10 cellular contexts compared by ENCODE assay signal in the genomic region with DNA sequence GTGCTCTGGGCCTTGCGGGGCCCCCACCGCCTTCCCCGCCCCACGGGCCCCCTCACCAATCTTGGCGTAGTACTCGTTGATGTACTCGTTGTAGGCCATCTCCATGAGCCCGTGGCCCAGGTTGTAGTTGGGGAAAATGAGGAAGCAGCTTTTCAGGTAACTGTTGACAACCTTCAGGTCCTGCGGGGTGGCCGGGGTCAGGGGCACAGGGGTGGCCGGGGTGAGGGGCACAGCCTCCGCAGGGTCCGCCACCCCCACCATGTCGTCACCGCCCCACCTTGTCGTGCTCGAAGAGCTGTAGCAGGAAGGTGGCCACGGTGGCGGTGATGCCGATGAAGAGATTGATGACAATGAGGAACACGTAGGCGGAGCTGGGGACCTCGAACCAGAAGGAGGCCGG. TPM values are rescaled to one million over a fixed set of nuclear protein-coding genes. Genes with fewer than 3 reads are reported as not detected.
"Had no signal": no experiment of that assay in that cellular context is flagged by ENCODE, and none has a peak within 500 bp of the region (broad histone marks: within the 10 kb centered on the region; RNA-seq: fewer than 3 reads in every experiment).

No MANE protein-coding gene starts in this region.

- H3K4me2 ChIP-seq: GM23338 had no signal

- H2AFZ ChIP-seq: GM23248, GM23338 had no signal

- H3K4me1 ChIP-seq: HAP-1 had no signal

- H3K4me3 ChIP-seq: GM23248, GM23338, HAP-1 had no signal

- H3K9ac ChIP-seq: GM23248 had no signal

- H3K4me3 Mint-ChIP-seq: GM23338, H9, HFFc6 had no signal

- H3K27ac Mint-ChIP-seq: GM23338, H9, HFFc6 had no signal

- H3K4me1 Mint-ChIP-seq: GM23338, H9 had no signal

- DNase-seq: GM23248, GOT3, H7, H9, HCEC 1CT, HFFc6 had no signal

- ATAC-seq: GM23338 had no signal

- H3K27ac ChIP-seq: GM23248 had no signal

- H3K9me3 Mint-ChIP-seq: HFFc6 had no signal

- H3K9me3 ChIP-seq: HAP-1 had no signal

RNA-seq across cellular contexts. Expression of a gene that starts 14.8 kb away (rescaled TPM):
- total RNA-seq: H1, H7 had no signal

RNA-seq across cellular contexts. Expression of a gene that starts 20.8 kb away (rescaled TPM):
- total RNA-seq: GM23248, GM23338, H1, H4, H7, H9, HFFc6 had no signal
- polyA plus RNA-seq: GM23248, GM23338, H1 had no signal

RNA-seq across cellular contexts. Expression of a gene that starts 28.3 kb away (rescaled TPM):
- total RNA-seq: GM23248, GM23338, H1, H4, HFFc6 had no signal
- polyA plus RNA-seq: GM23248 had no signal
